Comparison of ENCODE assay signal across 33 cellular contexts in genomic region chr15:71501344-71502128, GRCh38.
DNase-seq lines count a peak whose midpoint lies in the region; ATAC-seq, FAIRE-seq and TF ChIP-seq lines count a peak whose summit lies in the region.
"Had no signal": no experiment of that assay in that cellular context is flagged by ENCODE, and none has a peak within 500 bp of the region (broad histone marks: within the 10 kb centered on the region; RNA-seq: fewer than 3 reads in every experiment).

No MANE protein-coding gene starts in this region.

- no peak for TF ChIP-seq RAD21 in HepG2 (CRISPR knock-in tag; IDR thresholded peaks at IDR 0.05)

- H3K27ac ChIP-seq in mammary epithelial cell (ENCODE audit: insufficient read depth, low read depth, low read length) (no peak overlapping the region), HepG2 (ENCODE audit: extremely low read length, insufficient read depth, low read length) (no peak overlapping the region), suprapubic skin (peak overlapping the region; percentile 27)
- H3K27ac ChIP-seq: 22Rv1, VCaP had no signal

- peaks cover 8% of the 10 kb centered on the region for H3K9me3 Mint-ChIP-seq in MCF 10A (ENCODE audit: unreplicated experiment)
- H3K9me3 Mint-ChIP-seq: activated naive CD4-positive, alpha-beta T cell treated with anti-CD3 and anti-CD28 coated beads, Interleukin-2, amount 50 U/mL, for 72 hours; central memory CD8-positive, alpha-beta T cell; natural killer cell had no signal

- peaks cover 15% of the 10 kb centered on the region for H3K4me1 Mint-ChIP-seq in MCF 10A (ENCODE audit: insufficient read depth, unreplicated experiment)
- H3K4me1 Mint-ChIP-seq: CD14-positive monocyte; central memory CD8-positive, alpha-beta T cell; natural killer cell had no signal

- H3K36me3 ChIP-seq in mammary epithelial cell (ENCODE audit: insufficient read depth, low read length) (no peaks in the 10 kb centered on the region), HepG2 (replicated peaks in 1 of 2; ENCODE audit: control insufficient read depth in 1 of 2, insufficient read depth in 2 of 2, low read length in 2 of 2) (no peaks in the 10 kb centered on the region), suprapubic skin (no peaks in the 10 kb centered on the region)

- peaks cover 5% of the 10 kb centered on the region for H3K9me3 ChIP-seq in mammary epithelial cell (replicated peaks; ENCODE audit: insufficient read depth, low read length)
- peaks cover 6% of the 10 kb centered on the region; the same call in 1 of the 2 replicates for H3K9me3 ChIP-seq in HepG2 (ENCODE audit: low read length)
- no peaks in the 10 kb centered on the region for H3K9me3 ChIP-seq in suprapubic skin

- intact Hi-C loops in MCF 10A (cut with micrococcal nuclease) (no loop called here), mammary epithelial cell (cut with micrococcal nuclease) (no loop called here), Right ventricle myocardium superior (cut with DNase I) (no loop called here), HepG2 (cut with micrococcal nuclease; ENCODE audit: unreplicated experiment) (no loop called here)

- H3K4me2 ChIP-seq in mammary epithelial cell (ENCODE audit: insufficient read depth, low read depth, low read length) (no peak overlapping the region), HepG2 (ENCODE audit: low read depth, low read length) (no peak overlapping the region)

- POLR2A ChIA-PET in MCF 10A (lab: Yijun Ruan, JAX) (interaction anchor here (0.6 to 1.1 kb wide), 6 partner anchors 10 to 54 kb away, joined by 3 to 6 read pairs (median 4); no protein-coding TSS in a partner anchor), HepG2 (lab: Yijun Ruan, JAX) (no interaction called here)

- H3K27ac Mint-ChIP-seq in MCF 10A (ENCODE audit: low read depth, unreplicated experiment): no peak overlapping the region
- H3K27ac Mint-ChIP-seq: activated naive CD4-positive, alpha-beta T cell treated with anti-CD3 and anti-CD28 coated beads, Interleukin-2, amount 50 U/mL, for 72 hours; CD14-positive monocyte; dendritic cell treated with granulocyte-macrophage colony-stimulating factor and Interleukin-4, amounts not matched to agents 40 ng/mL and 50 ng/mL, for 4 days; natural killer cell; T-helper 2 cell treated with Interferon-gamma antibody and Interleukin-4, amounts not matched to agents 5 μg/mL and 100 μg/mL, for 36 hours had no signal

- in situ Hi-C loops in mammary epithelial cell (cut with MboI; ENCODE audit: low sequenced_read_pairs in 2 of 2) (no loop called here), HepG2 (cut with HindIII; ENCODE audit: extremely low pct_ligation_motif_present, low pct_unique_long_range_greater_than_20kb) (no loop called here)

- H4K20me1 ChIP-seq in mammary epithelial cell (ENCODE audit: insufficient read depth, low read length) (no peaks in the 10 kb centered on the region), HepG2 (ENCODE audit: insufficient read depth, low read length) (no peaks in the 10 kb centered on the region)

- no peaks in the 10 kb centered on the region for H3K27me3 Mint-ChIP-seq in MCF 10A (ENCODE audit: insufficient read depth, unreplicated experiment)

- H2AFZ ChIP-seq in mammary epithelial cell (ENCODE audit: low read depth, low read length) (no peak overlapping the region), HepG2 (ENCODE audit: low read length) (no peak overlapping the region)

- no peaks in the 10 kb centered on the region for H3K36me3 Mint-ChIP-seq in MCF 10A (ENCODE audit: insufficient read depth, unreplicated experiment)
- H3K36me3 Mint-ChIP-seq: activated naive CD4-positive, alpha-beta T cell treated with anti-CD3 and anti-CD28 coated beads, Interleukin-2, amount 50 U/mL, for 72 hours; CD14-positive monocyte; natural killer cell had no signal

- H3K9ac ChIP-seq in mammary epithelial cell (ENCODE audit: insufficient read depth, low read length) (no peak overlapping the region), HepG2 (ENCODE audit: insufficient read depth, low read depth, low read length) (no peak overlapping the region)

- WGBS in mammary epithelial cell (ENCODE audit: low coverage, missing lambda C conversion rate): 0% methylated on average over 1 of the region's 1 CpG
- WGBS in HepG2 (ENCODE audit: low lambda C conversion rate): 0% methylated on average over 1 of the region's 1 CpG
- 24% methylated on average over 1 of the region's 1 CpG for WGBS in suprapubic skin

- H3K27me3 ChIP-seq in mammary epithelial cell (ENCODE audit: insufficient read depth, low read length) (no peaks in the 10 kb centered on the region), HepG2 (ENCODE audit: control insufficient read depth in 1 of 2, insufficient read depth in 2 of 2, low read length in 2 of 2) (peaks cover 0 to under 1% of the 10 kb centered on the region in 2 experiments; a peak in 1 of 5 replicates), suprapubic skin (no peaks in the 10 kb centered on the region)

- TF ChIP-seq POLR2A in HepG2 (IDR thresholded peaks at IDR 0.05; ENCODE audit: insufficient read depth in 1 of 2, low read depth in 2 of 2, low read length in 2 of 2) (no peak), suprapubic skin (IDR thresholded peaks at IDR 0.05) (no peak)

- ATAC-seq in Right ventricle myocardium superior (ENCODE audit: poor library complexity) (peak; percentile 92), HepG2 (no peak), HG02884 (IDR thresholded peaks at IDR 0.05; ENCODE audit: unreplicated experiment) (no peak)
- ATAC-seq: activated naive CD4-positive, alpha-beta T cell treated with anti-CD3 and anti-CD28 coated beads, Interleukin-2, amount 50 U/mL, for 72 hours; mucosa of descending colon; natural killer cell had no signal

- no peak for FAIRE-seq in HepG2 (lab: Jason Lieb, UNC)
- no peak for FAIRE-seq in GM19239 (lab: Jason Lieb, UNC)
- FAIRE-seq: astrocyte, small intestine, urothelium cell line had no signal

- BruUV-seq in MCF 10A (replicated peaks; lab: Mats Ljungman, UMichigan): no TSS peak
- no TSS peak for BruUV-seq in mammary epithelial cell (replicated peaks; lab: Mats Ljungman, UMichigan)
- BruUV-seq in HepG2 (replicated peaks; lab: Mats Ljungman, UMichigan): no TSS peak

- H3K4me3 ChIP-seq in mammary epithelial cell (replicated peaks in 1 of 3; ENCODE audit: insufficient read depth in 1 of 3, low read depth in 2 of 3, low read length in 3 of 3): no peak overlapping the region
- no peak overlapping the region for H3K4me3 ChIP-seq in HepG2 (replicated peaks in 1 of 3; ENCODE audit: insufficient read depth in 1 of 3, low read depth in 2 of 3, low read length in 3 of 3)
- H3K4me3 ChIP-seq in suprapubic skin: no peak overlapping the region
- H3K4me3 ChIP-seq: lung, mucosa of descending colon had no signal

- H3K4me1 ChIP-seq in mammary epithelial cell (ENCODE audit: insufficient read depth, low read length): peaks cover 12% of the 10 kb centered on the region
- no peaks in the 10 kb centered on the region for H3K4me1 ChIP-seq in HepG2 (ENCODE audit: insufficient read depth, low read length)
- H3K4me1 ChIP-seq in suprapubic skin: peaks cover 17% of the 10 kb centered on the region

- TF ChIP-seq CTCF in MCF 10A (IDR thresholded peaks at IDR 0.05; ENCODE audit: unreplicated experiment): no peak
- no peak for TF ChIP-seq CTCF in mammary epithelial cell (conservative IDR thresholded peaks at IDR 0.05 in 1 of 2, IDR thresholded peaks at IDR 0.05 in 1 of 2; ENCODE audit: extremely low read depth in 1 of 2, insufficient read depth in 1 of 2, low read depth in 1 of 2, low read length in 2 of 2)
- no peak for TF ChIP-seq CTCF in HepG2 (CRISPR knock-in tag; IDR thresholded peaks at IDR 0.05)
- no peak for TF ChIP-seq CTCF in suprapubic skin (IDR thresholded peaks at IDR 0.05)

- dilution Hi-C loops in mammary epithelial cell (cut with HindIII; ENCODE audit: low sequenced_read_pairs): no loop called here

- CTCF ChIA-PET in MCF 10A (lab: Yijun Ruan, JAX) (interaction anchor here (0.6 to 1.3 kb wide), 4 partner anchors 10 to 521 kb away, joined by 3 read pairs; no protein-coding TSS in a partner anchor), mammary epithelial cell (lab: Charles Lee; ENCODE audit: low non-redundant PET) (no interaction called here), HepG2 (lab: Yijun Ruan, JAX; ENCODE audit: low intra/inter-chr PET ratio, low total read pairs) (no interaction called here)

- TF ChIP-seq EP300 in HepG2 (IDR thresholded peaks at IDR 0.05; ENCODE audit: low read depth in 2 of 2, low read length in 2 of 2) (no peak), HepG2 (CRISPR knock-in tag; IDR thresholded peaks at IDR 0.05; ENCODE audit: borderline replicate concordance) (no peak), suprapubic skin (IDR thresholded peaks at IDR 0.05) (no peak)

- DNase-seq in MCF 10A (ENCODE audit: unreplicated experiment) (peak; percentile 28), mammary epithelial cell (no peak), Right ventricle myocardium superior (no peak), HepG2 (ENCODE audit: low spot score) (peak; percentile 4), suprapubic skin (ENCODE audit: low spot score in 2 of 2) (no peak), GM19239 (ENCODE audit: insufficient read length, low spot score) (no peak), NCI-H82 treated with DMSO at 0.1 percent for 48 hours (lab: John Stamatoyannopoulos, UW; ENCODE audit: unreplicated experiment) (no peak)
- DNase-seq: activated CD4-positive, alpha-beta T cell treated with anti-CD3 and anti-CD28 coated beads for 4 hours; activated T-cell treated with anti-CD3 and anti-CD28 coated beads for 4 hours; DMS79 treated with DMSO at 0.1 percent for 48 hours; GDM1; mucosa of descending colon; MV-4-11; natural killer cell; NCI-H1436 treated with DMSO at 0.1 percent for 48 hours; NCI-H2081 treated with DMSO at 0.1 percent for 48 hours; NCI-H2227 treated with DMSO at 0.1 percent for 48 hours; NCI-H526 treated with DMSO at 0.1 percent for 48 hours; occipital lobe; SHP77 treated with DMSO at 0.1 percent for 48 hours; small intestine; stimulated activated naive CD4-positive, alpha-beta T cell had no signal

- H3K79me2 ChIP-seq in mammary epithelial cell (ENCODE audit: insufficient read depth, low read length): peaks cover 4% of the 10 kb centered on the region
- no peaks in the 10 kb centered on the region for H3K79me2 ChIP-seq in HepG2 (ENCODE audit: insufficient read depth, low read length)

- H3K4me3 Mint-ChIP-seq in MCF 10A (ENCODE audit: unreplicated experiment): no peak overlapping the region
- H3K4me3 Mint-ChIP-seq: CD14-positive monocyte; central memory CD8-positive, alpha-beta T cell; dendritic cell treated with granulocyte-macrophage colony-stimulating factor and Interleukin-4, amounts not matched to agents 40 ng/mL and 50 ng/mL, for 4 days; natural killer cell; T-helper 2 cell treated with Interferon-gamma antibody and Interleukin-4, amounts not matched to agents 5 μg/mL and 100 μg/mL, for 36 hours had no signal

Comparison
In these comparisons a context has a peak if more than half of its experiments do, and no peak if none do; other contexts are left out.
1. DNase-seq: peak in MCF 10A (single experiment) and HepG2 (single experiment); none in mammary epithelial cell (single experiment), Right ventricle myocardium superior (single experiment), suprapubic skin (0 of 2), GM19239 (single experiment) and NCI-H82 treated with DMSO at 0.1 percent for 48 hours (single experiment).